ENCODE assay signal across 18 cellular contexts in the genomic region with DNA sequence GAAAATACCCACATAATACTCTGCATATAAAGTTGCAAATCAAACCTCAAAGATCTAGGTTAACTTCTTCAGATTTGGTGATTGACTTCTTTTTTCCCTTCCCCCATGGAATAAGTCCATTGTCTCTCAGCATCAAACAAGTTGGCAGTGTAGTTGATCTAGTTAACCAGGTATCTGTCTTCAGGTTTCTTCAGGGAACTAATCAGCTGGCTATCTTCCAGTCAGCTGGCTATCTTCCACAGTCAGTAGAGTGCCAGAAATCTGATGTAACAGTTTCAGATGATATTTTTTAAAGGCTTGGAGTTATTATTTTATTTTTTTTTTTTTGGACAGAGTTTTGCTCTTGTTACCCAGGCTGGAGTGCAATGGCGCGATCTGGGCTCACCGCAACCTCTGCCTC. TPM values are rescaled to one million over a fixed set of nuclear protein-coding genes. Genes with fewer than 3 reads are reported as not detected.
DNase-seq lines count a peak whose midpoint lies in the region; ATAC-seq and TF ChIP-seq lines count a peak whose summit lies in the region.
"Had no signal": no experiment of that assay in that cellular context is flagged by ENCODE, and none has a peak within 500 bp of the region (broad histone marks: within the 10 kb centered on the region; RNA-seq: fewer than 3 reads in every experiment).

No MANE protein-coding gene starts in this region.

- TF ChIP-seq CTCF in MCF 10A (IDR thresholded peaks at IDR 0.05; ENCODE audit: unreplicated experiment) (no peak), breast epithelium (IDR thresholded peaks at IDR 0.05) (no peak), epithelial cell of esophagus (IDR thresholded peaks at IDR 0.05; ENCODE audit: insufficient read depth, low read depth, low read length, missing control alignments) (no peak)

- BruUV-seq in MCF 10A (replicated peaks; lab: Mats Ljungman, UMichigan), result no TSS peak

- peaks cover 6% of the 10 kb centered on the region for H3K36me3 Mint-ChIP-seq in MCF 10A (ENCODE audit: insufficient read depth, unreplicated experiment)

- no peaks in the 10 kb centered on the region for H3K9me3 Mint-ChIP-seq in MCF 10A (ENCODE audit: unreplicated experiment)

- H3K4me1 Mint-ChIP-seq in MCF 10A (ENCODE audit: insufficient read depth, unreplicated experiment), result peaks cover 11% of the 10 kb centered on the region

- peak overlapping the region in 1 of 2 donors; percentile 60 for H3K27ac ChIP-seq in breast epithelium
- H3K27ac ChIP-seq: A549 had no signal

- POLR2A ChIA-PET in MCF 10A (lab: Yijun Ruan, JAX), result interaction anchor here (1.9 to 4.5 kb wide), 3 partner anchors 10 to 96 kb away, joined by 5 to 36 read pairs (median 13); a partner anchor contains a TSS

- H3K4me3 ChIP-seq in breast epithelium (no peak overlapping the region), epithelial cell of esophagus (ENCODE audit: low read length) (no peak overlapping the region)
- H3K4me3 ChIP-seq: A549 had no signal

- H3K9me3 ChIP-seq in breast epithelium, result no peaks in the 10 kb centered on the region
- H3K9me3 ChIP-seq: A549 had no signal

- H3K27me3 Mint-ChIP-seq in MCF 10A (ENCODE audit: insufficient read depth, unreplicated experiment), result no peaks in the 10 kb centered on the region
- H3K27me3 Mint-ChIP-seq: B cell had no signal

- no peak for ATAC-seq in HG03045 (IDR thresholded peaks at IDR 0.05; ENCODE audit: unreplicated experiment)
- ATAC-seq in GM19397 (IDR thresholded peaks at IDR 0.05; ENCODE audit: unreplicated experiment), result no peak
- ATAC-seq in HG02885 (IDR thresholded peaks at IDR 0.05; ENCODE audit: poor library complexity, unreplicated experiment), result no peak
- ATAC-seq: A549, SK-N-SH treated with all-trans-retinoic acid at 6 μM for 48 hours had no signal

- intact Hi-C loops in MCF 10A (cut with micrococcal nuclease), result no loop called here
- intact Hi-C loops in breast epithelium (cut with DNase I; ENCODE audit: low total_unique reads), result no loop called here

- no peaks in the 10 kb centered on the region for H3K4me1 ChIP-seq in breast epithelium

- H3K36me3 ChIP-seq in breast epithelium, result no peaks in the 10 kb centered on the region

- no peaks in the 10 kb centered on the region for H3K27me3 ChIP-seq in breast epithelium

- no peak for TF ChIP-seq POLR2A in breast epithelium (IDR thresholded peaks at IDR 0.05)

- CTCF ChIA-PET in MCF 10A (lab: Yijun Ruan, JAX), result interaction anchor here (0.7 to 2.6 kb wide), 6 partner anchors 10 to 122 kb away, joined by 3 to 8 read pairs (median 4); a partner anchor contains a TSS

- DNase-seq in MCF 10A (ENCODE audit: unreplicated experiment) (peak; percentile 25), breast epithelium (ENCODE audit: low spot score in 2 of 2) (no peak), epithelial cell of esophagus (ENCODE audit: low read depth) (peak; percentile 62), mucosa of gallbladder (ENCODE audit: low spot score) (peak; percentile 42)
- DNase-seq: DMS79; H7; NCI-H1105 treated with DMSO at 0.1 percent for 48 hours; NCI-H1694 treated with DMSO at 0.1 percent for 48 hours; NCI-H2081 treated with DMSO at 0.1 percent for 48 hours; NCI-H2171 treated with DMSO at 0.1 percent for 48 hours; NK-92 treated with Interleukin-12 subunit alpha and Interleukin-12 subunit beta, amount 100 ng/mL, for 24 hours had no signal

- H3K27ac Mint-ChIP-seq in MCF 10A (ENCODE audit: low read depth, unreplicated experiment), result no peak overlapping the region
- H3K27ac Mint-ChIP-seq: B cell had no signal

- no peak overlapping the region for H3K4me3 Mint-ChIP-seq in MCF 10A (ENCODE audit: unreplicated experiment)
- H3K4me3 Mint-ChIP-seq: B cell had no signal

RNA-seq across cellular contexts. Expression of a gene that starts 16.8 kb away (rescaled TPM):
- total RNA-seq in MCF 10A (2022), result 0.39 and 1.9 TPM in 2 replicates
- 1 to 10 TPM in 1 of 3 donors, under 1 TPM in 2; 0.16 to 2.0 (median 0.66) TPM for total RNA-seq in breast epithelium
- 2.2 TPM for total RNA-seq in mucosa of gallbladder
- total RNA-seq: B cell, H7, NCI-H460 had no signal

Comparison
In these comparisons a context has a peak if more than half of its experiments do, and no peak if none do; other contexts are left out.
1. DNase-seq: peak in MCF 10A (single experiment), epithelial cell of esophagus (single experiment) and mucosa of gallbladder (single experiment); none in breast epithelium (0 of 2).